In the genomic region with DNA sequence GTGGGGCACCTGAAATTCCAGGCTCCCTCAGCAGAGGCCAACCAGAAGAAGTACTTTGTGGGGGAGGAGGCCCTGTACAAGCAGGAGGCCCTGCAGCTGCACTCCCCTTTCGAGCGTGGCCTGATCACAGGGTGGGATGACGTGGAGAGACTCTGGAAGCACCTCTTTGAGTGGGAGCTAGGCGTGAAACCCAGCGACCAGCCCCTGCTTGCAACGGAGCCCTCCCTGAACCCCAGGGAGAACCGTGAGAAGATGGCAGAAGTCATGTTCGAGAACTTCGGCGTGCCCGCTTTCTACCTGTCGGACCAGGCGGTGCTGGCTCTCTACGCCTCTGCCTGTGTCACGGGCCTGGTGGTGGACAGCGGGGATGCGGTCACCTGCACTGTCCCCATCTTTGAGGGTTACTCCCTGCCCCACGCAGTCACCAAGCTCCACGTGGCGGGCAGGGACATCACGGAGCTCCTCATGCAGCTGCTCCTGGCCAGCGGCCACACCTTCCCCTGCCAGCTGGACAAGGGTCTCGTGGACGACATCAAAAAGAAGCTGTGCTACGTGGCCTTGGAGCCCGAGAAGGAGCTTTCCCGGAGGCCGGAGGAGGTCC, we compare ENCODE assay signal across 25 cellular contexts. TPM values are rescaled to one million over a fixed set of nuclear protein-coding genes. Genes with fewer than 3 reads are reported as not detected.
DNase-seq lines count a peak whose midpoint lies in the region; ATAC-seq and TF ChIP-seq lines count a peak whose summit lies in the region.
"Had no signal": no experiment of that assay in that cellular context is flagged by ENCODE, and none has a peak within 500 bp of the region (broad histone marks: within the 10 kb centered on the region; RNA-seq: fewer than 3 reads in every experiment).

No MANE protein-coding gene starts in this region.

- H3K36me3 ChIP-seq in HUES6 (ENCODE audit: control insufficient read depth, insufficient read depth, low read length), result no peaks in the 10 kb centered on the region
- no peaks in the 10 kb centered on the region for H3K36me3 ChIP-seq in sigmoid colon
- no peaks in the 10 kb centered on the region for H3K36me3 ChIP-seq in smooth muscle cell (ENCODE audit: low read depth)

- H4K20me1 ChIP-seq in smooth muscle cell (ENCODE audit: low read depth), result no peaks in the 10 kb centered on the region

- H3K4me1 ChIP-seq in HUES6 (ENCODE audit: control insufficient read depth, insufficient read depth, low read length) (peaks cover 11% of the 10 kb centered on the region), sigmoid colon (no peaks in the 10 kb centered on the region), smooth muscle cell (ENCODE audit: low read depth) (no peaks in the 10 kb centered on the region)

- TF ChIP-seq EP300 in sigmoid colon (IDR thresholded peaks at IDR 0.05), result no peak

- peak overlapping the region; percentile 16 for H3K9ac ChIP-seq in HUES6 (ENCODE audit: low read length)
- H3K9ac ChIP-seq in smooth muscle cell (ENCODE audit: low read depth), result no peak overlapping the region

- H3K4me3 ChIP-seq in HUES6 (ENCODE audit: low read depth, low read length) (no peak overlapping the region), sigmoid colon (no peak overlapping the region), smooth muscle cell (no peak overlapping the region)
- H3K4me3 ChIP-seq: SK-N-MC had no signal

- H3K9me3 ChIP-seq in HUES6 (ENCODE audit: control insufficient read depth, insufficient read depth, low read depth, low read length) (peaks cover 14% of the 10 kb centered on the region), sigmoid colon (no peaks in the 10 kb centered on the region), smooth muscle cell (replicated peaks; ENCODE audit: low read depth) (no peaks in the 10 kb centered on the region)

- no peak for TF ChIP-seq POLR2A in sigmoid colon (IDR thresholded peaks at IDR 0.05)

- peak; percentile 61 for DNase-seq in activated effector memory CD4-positive, alpha-beta T cell treated with anti-CD3 and anti-CD28 coated beads, Interleukin-2, amount 50 U/mL, for 16 hours
- no peak for DNase-seq in activated effector memory CD4-positive, alpha-beta T cell treated with Interleukin-2 at 50 U/mL for 16 hours
- DNase-seq in left ventricle myocardium superior, result peak; percentile 26
- DNase-seq in sigmoid colon, result peak; percentile 61
- no peak for DNase-seq in NCI-H345 (lab: John Stamatoyannopoulos, UW)
- DNase-seq in smooth muscle cell (lab: John Stamatoyannopoulos, UW; ENCODE audit: unreplicated experiment), result no peak
- DNase-seq: AML-193, C1 segment of cervical spinal cord, DMS53, GDM1, GOT3, KG1, NCI-H1092, NCI-H1436, NCI-H1930, NCI-H510A, SHP77 had no signal

- no peaks in the 10 kb centered on the region for H3K79me2 ChIP-seq in smooth muscle cell (ENCODE audit: low read depth)

- WGBS in sigmoid colon, 2 donors, result 87 to 90% methylated on average over 28 of the region's 28 CpGs
- 88% methylated on average over 28 of the region's 28 CpGs for WGBS in smooth muscle cell (ENCODE audit: low lambda C conversion rate)

- H3F3A ChIP-seq in smooth muscle cell (ENCODE audit: low read depth), result no peaks in the 10 kb centered on the region

- intact Hi-C loops in left ventricle myocardium superior (cut with micrococcal nuclease), result no loop called here
- intact Hi-C loops in sigmoid colon (cut with DNase I), result no loop called here

- H3K4me2 ChIP-seq in smooth muscle cell, result no peak overlapping the region

- no peak for TF ChIP-seq CTCF in sigmoid colon (IDR thresholded peaks at IDR 0.05)
- TF ChIP-seq CTCF in smooth muscle cell (IDR thresholded peaks at IDR 0.05; ENCODE audit: borderline replicate concordance, insufficient read depth, poor library complexity, severe bottlenecking), result no peak

- no peak overlapping the region for H2AFZ ChIP-seq in smooth muscle cell (ENCODE audit: low read depth)

- H3K27ac ChIP-seq in HUES6 (ENCODE audit: low read depth, low read length), result no peak overlapping the region
- no peak overlapping the region for H3K27ac ChIP-seq in sigmoid colon
- H3K27ac ChIP-seq in smooth muscle cell (ENCODE audit: low read depth), result no peak overlapping the region
- H3K27ac ChIP-seq: SK-N-MC had no signal

- H3K27me3 ChIP-seq in HUES6 (ENCODE audit: control insufficient read depth, insufficient read depth, low read length) (peaks cover 11% of the 10 kb centered on the region; the same call in 1 of the 2 replicates), sigmoid colon (peaks cover 0 to 54% (median 26%) of the 10 kb centered on the region in 3 donors), smooth muscle cell (ENCODE audit: low read depth) (no peaks in the 10 kb centered on the region)

- ATAC-seq in left ventricle myocardium superior (no peak), HG02973 (IDR thresholded peaks at IDR 0.05; ENCODE audit: unreplicated experiment) (no peak)
- ATAC-seq: HCT116 had no signal

RNA-seq across cellular contexts. Expression of gene ACTRT2, which starts 0.6 kb away (rescaled TPM):
- total RNA-seq in left ventricle myocardium superior (not detected), sigmoid colon (not detected), smooth muscle cell (not detected in 2 replicates)
- polyA plus RNA-seq in sigmoid colon (not detected), smooth muscle cell (not detected in 2 replicates)
- total RNA-seq: A172, HT1080, OCI-LY7 had no signal
- polyA plus RNA-seq: AG04450 had no signal

RNA-seq across cellular contexts. Expression of gene PRDM16, which starts 47.1 kb away (rescaled TPM):
- 17.7 TPM for total RNA-seq in left ventricle myocardium superior
- total RNA-seq in sigmoid colon, result 1 to 10 TPM in 1 of 4 donors, under 1 TPM in 3; 0.14 to 1.1 (median 0.60) TPM
- 1 to 10 TPM in 1 of 3 donors, under 1 TPM in 2; under 0.01 to 1.7 (median 0.46) TPM for polyA plus RNA-seq in sigmoid colon
- total RNA-seq in smooth muscle cell, result 0.72 and 1.2 TPM in 2 replicates
- 1.1 and 1.3 TPM in 2 replicates for polyA plus RNA-seq in smooth muscle cell
- total RNA-seq: HT1080, OCI-LY7 had no signal

Comparison
In these comparisons a context has a peak if more than half of its experiments do, and no peak if none do; other contexts are left out.
1. DNase-seq: peak in activated effector memory CD4-positive, alpha-beta T cell treated with anti-CD3 and anti-CD28 coated beads, Interleukin-2, amount 50 U/mL, for 16 hours (single experiment), left ventricle myocardium superior (single experiment) and sigmoid colon (single experiment); none in activated effector memory CD4-positive, alpha-beta T cell treated with Interleukin-2 at 50 U/mL for 16 hours (single experiment), NCI-H345 (single experiment) and smooth muscle cell (single experiment).